Comparison of ENCODE assay signal across 7 cellular contexts in genomic region chr3:52108302-52109232, GRCh38. TPM values are rescaled to one million over a fixed set of nuclear protein-coding genes. Genes with fewer than 3 reads are reported as not detected.
DNase-seq lines count a peak whose midpoint lies in the region; TF ChIP-seq lines count a peak whose summit lies in the region.

No MANE protein-coding gene starts in this region.

- H3K36me3 ChIP-seq in smooth muscle cell (ENCODE audit: low read depth) (no peaks in the 10 kb centered on the region), Karpas-422 (ENCODE audit: insufficient read depth, low read length) (no peaks in the 10 kb centered on the region; the same call in 1 of the 2 replicates)

- H2AFZ ChIP-seq in smooth muscle cell (ENCODE audit: low read depth) (no peak overlapping the region), Karpas-422 (ENCODE audit: low read length) (no peak overlapping the region)

- no peaks in the 10 kb centered on the region for H3K9me3 ChIP-seq in smooth muscle cell (replicated peaks; ENCODE audit: low read depth)
- H3K9me3 ChIP-seq in Karpas-422 (ENCODE audit: low read length), result no peaks in the 10 kb centered on the region

- no peaks in the 10 kb centered on the region for H3K4me1 ChIP-seq in smooth muscle cell (ENCODE audit: low read depth)
- H3K4me1 ChIP-seq in Karpas-422 (ENCODE audit: low read length), result no peaks in the 10 kb centered on the region

- H3K4me3 ChIP-seq in smooth muscle cell (no peak overlapping the region), Karpas-422 (ENCODE audit: low read length) (no peak overlapping the region)

- in situ Hi-C loops in KBM-7 (cut with MboI; ENCODE audit: low pct_unique_long_range_greater_than_20kb, low sequenced_read_pairs), result no loop called here

- H3K9ac ChIP-seq in smooth muscle cell (ENCODE audit: low read depth) (no peak overlapping the region), Karpas-422 (ENCODE audit: low read length) (no peak overlapping the region)

- DNase-seq in KBM-7 (peak; percentile 59), amygdala (lab: John Stamatoyannopoulos, UW) (peak in 29 of 56 donors; percentile 20 to 76 (median 51)), hepatic stellate cell (ENCODE audit: low spot score) (peak; percentile 46), smooth muscle cell (lab: John Stamatoyannopoulos, UW; ENCODE audit: unreplicated experiment) (no peak), Karpas-422 (no peak), HK-2 (ENCODE audit: unreplicated experiment) (no peak), NK-92 (lab: John Stamatoyannopoulos, UW; ENCODE audit: unreplicated experiment) (no peak)

- WGBS in smooth muscle cell (ENCODE audit: low lambda C conversion rate), result 67% methylated on average over 20 of the region's 20 CpGs

- H3F3A ChIP-seq in smooth muscle cell (ENCODE audit: low read depth), result no peaks in the 10 kb centered on the region

- no peaks in the 10 kb centered on the region for H3K79me2 ChIP-seq in smooth muscle cell (ENCODE audit: low read depth)
- no peaks in the 10 kb centered on the region for H3K79me2 ChIP-seq in Karpas-422 (ENCODE audit: low read length)

- H3K27ac ChIP-seq in smooth muscle cell (ENCODE audit: low read depth) (peak overlapping the region; percentile 3), Karpas-422 (ENCODE audit: low read length) (no peak overlapping the region)

- H4K20me1 ChIP-seq in smooth muscle cell (ENCODE audit: low read depth) (no peaks in the 10 kb centered on the region), Karpas-422 (ENCODE audit: insufficient read depth, low read depth, low read length) (no peaks in the 10 kb centered on the region)

- H3K27me3 ChIP-seq in smooth muscle cell (ENCODE audit: low read depth) (no peaks in the 10 kb centered on the region), Karpas-422 (ENCODE audit: low read length) (no peaks in the 10 kb centered on the region)

- no peaks in the 10 kb centered on the region for H3K9me2 ChIP-seq in Karpas-422 (replicated peaks; ENCODE audit: insufficient read depth, low read length)

- no peak overlapping the region for H3K4me2 ChIP-seq in smooth muscle cell
- no peak overlapping the region for H3K4me2 ChIP-seq in Karpas-422 (ENCODE audit: low read depth, low read length, poor library complexity, severe bottlenecking)

- no peak for TF ChIP-seq CTCF in smooth muscle cell (IDR thresholded peaks at IDR 0.05; ENCODE audit: borderline replicate concordance, insufficient read depth, poor library complexity, severe bottlenecking)

RNA-seq across cellular contexts. Expression of gene POC1A, which starts 45.7 kb away (rescaled TPM):
- 1.8 and 3.2 TPM in 2 replicates for total RNA-seq in smooth muscle cell
- 7.6 and 7.9 TPM in 2 replicates for polyA plus RNA-seq in smooth muscle cell
- 12.7 and 18.6 TPM in 2 replicates for total RNA-seq in Karpas-422 (2014; rRNA removed; shearing (Covaris generic); ENCODE audit: low replicate concordance)

RNA-seq across cellular contexts. Expression of gene DUSP7, which starts 52.2 kb away (rescaled TPM):
- 25.0 and 26.8 TPM in 2 replicates for total RNA-seq in smooth muscle cell
- polyA plus RNA-seq in smooth muscle cell, result 12.4 and 13.3 TPM in 2 replicates
- 11.1 and 21.2 TPM in 2 replicates for total RNA-seq in Karpas-422 (2014; rRNA removed; shearing (Covaris generic); ENCODE audit: low replicate concordance)

Comparison
In these comparisons a context has a peak if more than half of its experiments do, and no peak if none do; other contexts are left out.
1. DNase-seq: peak in KBM-7 (single experiment), amygdala (29 of 56) and hepatic stellate cell (single experiment); none in smooth muscle cell (single experiment), Karpas-422 (single experiment), HK-2 (single experiment) and NK-92 (single experiment).